Comparison of ENCODE assay signal across 8 cellular contexts in the genomic region with DNA sequence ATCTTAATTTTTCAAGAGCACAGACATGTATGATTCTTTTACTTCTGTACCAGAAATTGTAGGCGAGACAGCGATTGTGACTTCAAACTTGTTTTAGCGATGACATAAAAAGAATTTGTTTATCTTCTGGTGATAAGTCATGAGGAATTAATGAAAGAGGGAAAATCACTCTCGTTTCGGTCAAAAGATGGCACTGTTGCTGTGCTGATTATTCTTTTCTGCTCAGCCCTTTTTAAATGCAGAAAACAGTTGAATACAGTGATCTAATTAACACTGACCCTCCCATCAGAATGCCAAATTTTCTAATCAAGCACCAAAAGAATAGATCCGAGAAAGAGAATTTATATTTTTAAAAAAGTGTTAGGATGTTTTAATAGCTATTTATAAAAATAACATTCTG. TPM values are rescaled to one million over a fixed set of nuclear protein-coding genes. Genes with fewer than 3 reads are reported as not detected.
DNase-seq lines count a peak whose midpoint lies in the region; ATAC-seq, FAIRE-seq and TF ChIP-seq lines count a peak whose summit lies in the region.

No MANE protein-coding gene starts in this region.

- TF ChIP-seq RAD21 in A549 (conservative IDR thresholded peaks at IDR 0.05 in 1 of 2, IDR thresholded peaks at IDR 0.05 in 1 of 2), result peak; percentile 64 to 70; a peak in 4 of 5 replicates
- peak; percentile 43; the same call in 1 of the 2 replicates for TF ChIP-seq RAD21 in HCT116 (IDR thresholded peaks at IDR 0.05; ENCODE audit: low read depth)

- peak; percentile 64 for TF ChIP-seq CTCF in A549 (IDR thresholded peaks at IDR 0.05)
- peak; percentile 16 to 48 (median 29); a peak in 4 of 6 replicates for TF ChIP-seq CTCF in HCT116 (IDR thresholded peaks at IDR 0.05 in 2 of 3, conservative IDR thresholded peaks at IDR 0.05 in 1 of 3; ENCODE audit: borderline replicate concordance in 1 of 3, insufficient read depth in 1 of 3, low read depth in 2 of 3, low read length in 2 of 3)

- intact Hi-C loops in HCT116 (cut with micrococcal nuclease), result loop anchor here (2.0 kb wide), 1 partner anchor 171 kb away; no protein-coding TSS in a partner anchor
- intact Hi-C loops in activated T-helper 2 cell treated with anti-CD3 and anti-CD28 coated beads, Interferon-gamma antibody, Interleukin-2, Interleukin-4, amounts not matched to agents 10 μg/mL and 5 μg/mL and 100 μg/mL, durations not matched to agents 14 hours and 24 hours and 36 hours (cut with micrococcal nuclease), result no loop called here

- no peaks in the 10 kb centered on the region for H3K9me2 ChIP-seq in HCT116 (ENCODE audit: insufficient read depth)

- BruUV-seq in HCT116 (replicated peaks; lab: Mats Ljungman, UMichigan), result no TSS peak

- RAD21 ChIA-PET in HCT116 (lab: Charles Lee; ENCODE audit: low non-redundant PET in 1 of 2, low total read pairs in 2 of 2, uncharacterized antibody in 2 of 2, unreplicated experiment in 2 of 2), result no interaction called here

- H3K36me3 Mint-ChIP-seq in activated T-helper 2 cell treated with anti-CD3 and anti-CD28 coated beads, Interferon-gamma antibody, Interleukin-2, Interleukin-4, amounts not matched to agents 10 μg/mL and 5 μg/mL and 100 μg/mL, durations not matched to agents 14 hours and 24 hours and 36 hours (ENCODE audit: low read depth), result peaks cover 23% of the 10 kb centered on the region

- H3K36me3 ChIP-seq in HCT116 (ENCODE audit: control insufficient read depth in 1 of 2, insufficient read depth in 2 of 2, low read length in 2 of 2) (no peaks in the 10 kb centered on the region), SK-N-MC (ENCODE audit: insufficient read depth, low read length) (no peaks in the 10 kb centered on the region)

- peak in 1 of 2 experiments; percentile 32 for DNase-seq in A549 (ENCODE audit: low read depth in 1 of 2, low spot score in 1 of 2)
- DNase-seq in HCT116 (ENCODE audit: low read depth, low spot score), result peak; percentile 3
- no peak for DNase-seq in SK-N-MC (ENCODE audit: low read depth, low spot score)
- DNase-seq in globus pallidus (ENCODE audit: low spot score), result peak; percentile 64
- DNase-seq in stimulated activated CD4-positive, alpha-beta T cell treated with anti-CD3 and anti-CD28 coated beads, Interleukin-1b, Interleukin-23, amount 100 ng/mL, for 48 hours, result no peak
- DNase-seq in activated T-helper 2 cell treated with anti-CD3 and anti-CD28 coated beads, Interferon-gamma antibody, Interleukin-2, Interleukin-4, amounts not matched to agents 10 μg/mL and 5 μg/mL and 100 μg/mL, durations not matched to agents 14 hours and 24 hours and 36 hours (ENCODE audit: low spot score), result no peak

- H3K9ac ChIP-seq in HCT116 (ENCODE audit: low read length), result no peak overlapping the region
- no peak overlapping the region for H3K9ac ChIP-seq in SK-N-MC (ENCODE audit: insufficient read length)

- H3K27me3 ChIP-seq in HCT116 (ENCODE audit: insufficient read depth, low read length), result no peaks in the 10 kb centered on the region

- no peak for ATAC-seq in A549
- ATAC-seq in HCT116, result 0 out of 2 replicates have a peak, but pooled peaks have one; percentile 42
- ATAC-seq in HG03039 (IDR thresholded peaks at IDR 0.05; ENCODE audit: unreplicated experiment), result no peak
- no peak for ATAC-seq in GM19452 (IDR thresholded peaks at IDR 0.05; ENCODE audit: unreplicated experiment)

- H3K27ac ChIP-seq in A549, result no peak overlapping the region
- H3K27ac ChIP-seq in HCT116 (ENCODE audit: low read depth, low read length), result no peak overlapping the region
- H3K27ac ChIP-seq in SK-N-MC, result peak overlapping the region; percentile 56; the same call in 1 of the 2 replicates

- H3K9me3 Mint-ChIP-seq in activated T-helper 2 cell treated with anti-CD3 and anti-CD28 coated beads, Interferon-gamma antibody, Interleukin-2, Interleukin-4, amounts not matched to agents 10 μg/mL and 5 μg/mL and 100 μg/mL, durations not matched to agents 14 hours and 24 hours and 36 hours, result no peaks in the 10 kb centered on the region

- H3K27ac Mint-ChIP-seq in activated T-helper 2 cell treated with anti-CD3 and anti-CD28 coated beads, Interferon-gamma antibody, Interleukin-2, Interleukin-4, amounts not matched to agents 10 μg/mL and 5 μg/mL and 100 μg/mL, durations not matched to agents 14 hours and 24 hours and 36 hours, result no peak overlapping the region

- peak; percentile 51 for FAIRE-seq in A549 (lab: Jason Lieb, UNC)

- POLR2A ChIA-PET in A549 (lab: Yijun Ruan, JAX), result no interaction called here
- POLR2A ChIA-PET in HCT116 (lab: Charles Lee), result no interaction called here

- H3K4me3 ChIP-seq in A549 (no peak overlapping the region), HCT116 (replicated peaks in 1 of 2; ENCODE audit: low read depth in 1 of 2, low read length in 2 of 2) (no peak overlapping the region), SK-N-MC (peak overlapping the region; percentile 58)

- H3K4me3 Mint-ChIP-seq in activated T-helper 2 cell treated with anti-CD3 and anti-CD28 coated beads, Interferon-gamma antibody, Interleukin-2, Interleukin-4, amounts not matched to agents 10 μg/mL and 5 μg/mL and 100 μg/mL, durations not matched to agents 14 hours and 24 hours and 36 hours (ENCODE audit: low read depth), result no peak overlapping the region

- H3K4me1 ChIP-seq in A549 (no peaks in the 10 kb centered on the region), HCT116 (ENCODE audit: control insufficient read depth in 1 of 2, insufficient read depth in 2 of 2, low read length in 2 of 2) (no peaks in the 10 kb centered on the region)

- no peaks in the 10 kb centered on the region for H3K9me3 ChIP-seq in A549
- no peaks in the 10 kb centered on the region for H3K9me3 ChIP-seq in HCT116 (ENCODE audit: control insufficient read depth in 1 of 2, insufficient read depth in 1 of 2, low read depth in 1 of 2, low read length in 2 of 2)
- no peaks in the 10 kb centered on the region for H3K9me3 ChIP-seq in SK-N-MC (ENCODE audit: low read depth, low read length)

- CTCF ChIA-PET in A549 (lab: Yijun Ruan, JAX), result interaction anchor here (1.0 kb wide), 1 partner anchor 171 kb away, joined by 4 read pairs; no protein-coding TSS in a partner anchor
- CTCF ChIA-PET in HCT116 (lab: Charles Lee), result interaction anchor here (2.4 kb wide), 1 partner anchor 14 kb away, joined by 11 read pairs; no protein-coding TSS in a partner anchor

- no peaks in the 10 kb centered on the region for H3K79me2 ChIP-seq in HCT116 (ENCODE audit: insufficient read depth, low read length)

- no peaks in the 10 kb centered on the region for H3K27me3 Mint-ChIP-seq in activated T-helper 2 cell treated with anti-CD3 and anti-CD28 coated beads, Interferon-gamma antibody, Interleukin-2, Interleukin-4, amounts not matched to agents 10 μg/mL and 5 μg/mL and 100 μg/mL, durations not matched to agents 14 hours and 24 hours and 36 hours (ENCODE audit: low read depth)

- no peak overlapping the region for H2AFZ ChIP-seq in HCT116 (ENCODE audit: low read depth, low read length, poor library complexity, severe bottlenecking)

- WGBS in A549 (ENCODE audit: missing lambda C conversion rate), result 40% methylated on average over 6 of the region's 6 CpGs

- H4K20me1 ChIP-seq in HCT116 (ENCODE audit: insufficient read depth), result no peaks in the 10 kb centered on the region

- no peaks in the 10 kb centered on the region for H3K4me1 Mint-ChIP-seq in activated T-helper 2 cell treated with anti-CD3 and anti-CD28 coated beads, Interferon-gamma antibody, Interleukin-2, Interleukin-4, amounts not matched to agents 10 μg/mL and 5 μg/mL and 100 μg/mL, durations not matched to agents 14 hours and 24 hours and 36 hours (ENCODE audit: low read depth)

- TF ChIP-seq EP300 in A549 (IDR thresholded peaks at IDR 0.05), result no peak

- TF ChIP-seq POLR2A in A549 (IDR thresholded peaks at IDR 0.05; ENCODE audit: low read length) (no peak), HCT116 (IDR thresholded peaks at IDR 0.05; ENCODE audit: borderline replicate concordance, extremely low read depth, insufficient read depth, insufficient read length) (no peak)

- H3K4me2 ChIP-seq in A549 (no peak overlapping the region), HCT116 (ENCODE audit: low read length) (no peak overlapping the region)

TF ChIP-seq in A549, 52 proteins besides CTCF, POLR2A, EP300 and RAD21 (continues in another document):
- TF ChIP-seq CEBPB (IDR thresholded peaks at IDR 0.05) (no peak), SMC3 (IDR thresholded peaks at IDR 0.05) (0 out of 3 replicates have a peak, but pooled peaks have one; percentile 19), CBX8 (IDR thresholded peaks at IDR 0.05) (no peak), PHF8 (IDR thresholded peaks at IDR 0.05; ENCODE audit: borderline replicate concordance, low read depth) (no peak)

TF ChIP-seq in HCT116, 20 proteins besides CTCF, POLR2A, EP300 and RAD21 (continues in another document):
- no peak for TF ChIP-seq POLR2AphosphoS5 (IDR thresholded peaks at IDR 0.05; ENCODE audit: low read depth, low read length)
- no peak for TF ChIP-seq SP1 (IDR thresholded peaks at IDR 0.05; ENCODE audit: low read depth)

RNA-seq across cellular contexts. Expression of gene NSUN3, which starts 52.6 kb away (rescaled TPM):
- polyA plus RNA-seq in A549 (2011; rRNA removed) (13.5 and 22.5 TPM in 2 replicates), A549 (2017; fragmentation: RNase III; extraction: RNeasy Plus Mini Kit Qiagen cat#74134 plus additional on column Dnase treatment) (8.6 to 11.0 TPM (median 8.8 TPM) in 3 replicates)
- polyA plus RNA-seq in A549 (2012; cell fraction: cytosol; rRNA removed), result 4.8 and 5.6 TPM in 2 replicates
- polyA plus RNA-seq in A549 (2012; cell fraction: nucleus; rRNA removed), result 2.3 and 3.8 TPM in 2 replicates
- 22.3 and 25.7 TPM in 2 replicates for polyA minus RNA-seq in A549 (2011; rRNA and poly(A)+ RNA removed)
- total RNA-seq in HCT116 (2021; ENCODE audit: unreplicated experiment), result 6.6 TPM
- 3.2 and 3.9 TPM in 2 replicates for polyA plus RNA-seq in HCT116 (2012)
- 20.4 and 21.4 TPM in 2 replicates for total RNA-seq in activated T-helper 2 cell treated with anti-CD3 and anti-CD28 coated beads, Interferon-gamma antibody, Interleukin-2, Interleukin-4, amounts not matched to agents 10 μg/mL and 5 μg/mL and 100 μg/mL, durations not matched to agents 14 hours and 24 hours and 36 hours

RNA-seq across cellular contexts. Expression of gene DHFR2, which starts 52.8 kb away (rescaled TPM):
- polyA plus RNA-seq in A549 (2011; rRNA removed) (5.4 and 6.2 TPM in 2 replicates), A549 (2017; fragmentation: RNase III; extraction: RNeasy Plus Mini Kit Qiagen cat#74134 plus additional on column Dnase treatment) (6.3 to 6.8 TPM (median 6.4 TPM) in 3 replicates)
- 1.4 and 1.5 TPM in 2 replicates for polyA plus RNA-seq in A549 (2012; cell fraction: cytosol; rRNA removed)
- 0.68 and 0.82 TPM in 2 replicates for polyA plus RNA-seq in A549 (2012; cell fraction: nucleus; rRNA removed)
- 3.5 and 3.7 TPM in 2 replicates for polyA minus RNA-seq in A549 (2011; rRNA and poly(A)+ RNA removed)
- 1.8 TPM for total RNA-seq in HCT116 (2021; ENCODE audit: unreplicated experiment)
- polyA plus RNA-seq in HCT116 (2012), result 0.55 and 1.2 TPM in 2 replicates
- 10.0 and 11.1 TPM in 2 replicates for total RNA-seq in activated T-helper 2 cell treated with anti-CD3 and anti-CD28 coated beads, Interferon-gamma antibody, Interleukin-2, Interleukin-4, amounts not matched to agents 10 μg/mL and 5 μg/mL and 100 μg/mL, durations not matched to agents 14 hours and 24 hours and 36 hours

Comparison
In these comparisons a context has a peak if more than half of its experiments do, and no peak if none do; other contexts are left out.
1. DNase-seq: peak in HCT116 (single experiment) and globus pallidus (single experiment); none in SK-N-MC (single experiment), stimulated activated CD4-positive, alpha-beta T cell treated with anti-CD3 and anti-CD28 coated beads, Interleukin-1b, Interleukin-23, amount 100 ng/mL, for 48 hours (single experiment) and activated T-helper 2 cell treated with anti-CD3 and anti-CD28 coated beads, Interferon-gamma antibody, Interleukin-2, Interleukin-4, amounts not matched to agents 10 μg/mL and 5 μg/mL and 100 μg/mL, durations not matched to agents 14 hours and 24 hours and 36 hours (single experiment).
2. Of the 6 proteins assayed by ChIP-seq in both A549 and HCT116: peak only in A549: none; only in HCT116: none; in both: CTCF and RAD21; in neither: 4.